21 cellular contexts compared by ENCODE assay signal in the genomic region with DNA sequence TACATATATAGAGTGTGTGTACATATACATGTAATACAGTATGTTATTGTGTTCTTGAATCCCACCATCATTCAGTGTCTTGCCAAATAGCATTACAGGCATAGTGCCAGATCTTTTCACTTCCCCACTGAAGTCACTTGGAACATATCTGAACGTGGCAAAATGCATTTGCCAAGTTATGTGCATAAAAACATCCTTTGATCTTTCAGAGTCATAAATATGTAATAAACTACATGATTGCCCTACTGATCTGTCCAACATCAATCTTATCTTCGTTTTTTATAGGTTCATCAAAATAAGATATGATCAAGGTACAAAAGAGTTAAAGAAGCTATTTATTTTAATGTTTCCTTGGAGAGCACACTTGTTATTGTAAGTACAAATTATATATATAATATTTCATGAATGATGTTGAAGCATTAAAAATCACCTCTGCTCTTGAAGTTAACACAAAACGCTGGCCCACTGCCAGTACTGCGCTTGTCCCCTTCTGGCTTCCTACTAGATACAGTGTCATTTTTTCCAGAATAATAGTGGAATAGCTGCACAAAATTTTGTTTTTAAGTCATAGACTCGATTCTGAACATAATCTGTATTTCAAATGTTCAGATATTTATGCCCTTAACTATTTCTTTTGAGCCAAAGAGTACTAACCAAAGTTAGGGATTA.
DNase-seq lines count a peak whose midpoint lies in the region; ATAC-seq, FAIRE-seq and TF ChIP-seq lines count a peak whose summit lies in the region.
"Had no signal": no experiment of that assay in that cellular context is flagged by ENCODE, and none has a peak within 500 bp of the region (broad histone marks: within the 10 kb centered on the region; RNA-seq: fewer than 3 reads in every experiment).

No MANE protein-coding gene starts in this region.

- no peaks in the 10 kb centered on the region for H3K27me3 ChIP-seq in heart left ventricle

- peak; percentile 18 for FAIRE-seq in endometrium (lab: Jason Lieb, UNC)
- FAIRE-seq: A549 had no signal

- H3K9me3 ChIP-seq in heart left ventricle, result no peaks in the 10 kb centered on the region
- H3K9me3 ChIP-seq: SK-N-SH had no signal

- DNase-seq in left cardiac atrium (peak; percentile 15), heart left ventricle (no peak), NCI-H2081 treated with DMSO at 0.1 percent for 48 hours (lab: John Stamatoyannopoulos, UW) (peak; percentile 14), GM03348 (ENCODE audit: low spot score) (no peak)
- DNase-seq: EL, GF-D8, H7, HFFc6, KBM-7, NCI-H1092 treated with DMSO at 0.1 percent for 48 hours, NCI-H446 treated with DMSO at 0.1 percent for 48 hours, NCI-H526 treated with DMSO at 0.1 percent for 48 hours, PC-9, SHP77 treated with DMSO at 0.1 percent for 48 hours, SK-N-SH had no signal

- no peaks in the 10 kb centered on the region for H3K36me3 ChIP-seq in heart left ventricle

- H3K4me1 ChIP-seq in heart left ventricle, result no peaks in the 10 kb centered on the region
- H3K4me1 ChIP-seq: A549 had no signal

- no peak for TF ChIP-seq POLR2A in heart left ventricle (IDR thresholded peaks at IDR 0.05)

- 42 to 58% (median 50%) methylated on average over 5 of the region's 5 CpGs for WGBS in heart left ventricle, 4 donors

- no peak overlapping the region for H3K4me3 ChIP-seq in heart left ventricle
- H3K4me3 ChIP-seq: A549, PC-9 had no signal

- ATAC-seq in left cardiac atrium, result no peak
- ATAC-seq in heart left ventricle, result no peak
- no peak for ATAC-seq in GM21381 (IDR thresholded peaks at IDR 0.05; ENCODE audit: unreplicated experiment)
- no peak for ATAC-seq in HG02642 (IDR thresholded peaks at IDR 0.05; ENCODE audit: poor library complexity, unreplicated experiment)
- ATAC-seq: A549 had no signal

- H3K27ac ChIP-seq in heart left ventricle, result no peak overlapping the region
- H3K27ac ChIP-seq: A549, HL-60, PC-9, RWPE1 had no signal

- TF ChIP-seq CTCF in heart left ventricle (IDR thresholded peaks at IDR 0.05), result no peak

- intact Hi-C loops in left cardiac atrium (cut with DNase I) (no loop called here), heart left ventricle (cut with DNase I) (no loop called here)

Comparison
In these comparisons a context has a peak if more than half of its experiments do, and no peak if none do; other contexts are left out.
1. DNase-seq: peak in left cardiac atrium (single experiment) and NCI-H2081 treated with DMSO at 0.1 percent for 48 hours (single experiment); none in heart left ventricle (0 of 5) and GM03348 (single experiment).